7 cellular contexts compared by ENCODE assay signal in the genomic region with DNA sequence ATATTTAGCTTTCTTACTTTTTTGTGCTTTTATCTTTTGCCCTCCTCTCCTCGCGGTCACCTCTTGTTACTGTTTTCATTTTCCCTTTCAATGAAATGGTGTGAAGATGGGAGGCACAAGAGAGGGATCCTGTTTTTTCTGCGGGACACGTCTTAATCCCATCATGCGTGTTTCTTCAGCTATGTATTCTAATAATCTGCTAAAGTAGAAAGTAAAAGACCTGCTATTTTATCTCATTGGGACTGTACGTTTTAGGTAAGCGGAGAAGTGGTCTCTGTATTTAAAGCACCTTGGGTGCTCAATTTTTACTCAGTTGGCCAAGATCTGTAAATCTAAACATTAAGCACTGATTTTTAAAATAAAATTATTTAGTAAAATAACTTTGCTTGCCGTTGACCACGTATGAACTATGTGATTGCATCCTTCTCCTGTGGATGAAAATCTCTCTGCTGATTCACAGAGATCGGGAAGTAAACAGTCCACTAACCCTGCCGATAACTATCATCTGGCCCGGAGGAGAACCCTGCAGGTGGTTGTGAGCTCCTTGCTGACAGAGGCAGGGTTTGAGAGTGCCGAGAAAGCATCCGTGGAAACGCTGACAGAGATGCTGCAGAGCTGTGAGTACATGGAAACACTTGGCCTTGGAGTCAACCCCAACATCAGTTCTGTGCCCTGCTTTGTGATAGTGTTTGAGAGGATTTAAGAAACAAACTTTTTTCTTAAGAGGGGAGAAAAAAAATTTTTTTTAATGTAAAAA. TPM values are rescaled to one million over a fixed set of nuclear protein-coding genes. Genes with fewer than 3 reads are reported as not detected.
DNase-seq lines count a peak whose midpoint lies in the region; ATAC-seq and TF ChIP-seq lines count a peak whose summit lies in the region.

No MANE protein-coding gene starts in this region.

- peaks cover 41% of the 10 kb centered on the region for H3K27me3 Mint-ChIP-seq in WTC11 (ENCODE audit: low read depth)

- peaks cover 20% of the 10 kb centered on the region for H3F3A ChIP-seq in smooth muscle cell (ENCODE audit: low read depth)

- DNase-seq in HFF-Myc (ENCODE audit: extremely low read depth, low read depth) (no peak), WTC11 (ENCODE audit: low spot score) (no peak), iPS DF 6.9 (ENCODE audit: low read depth, low spot score) (no peak), smooth muscle cell (lab: John Stamatoyannopoulos, UW; ENCODE audit: unreplicated experiment) (no peak), DMS 273 (lab: John Stamatoyannopoulos, UW; ENCODE audit: unreplicated experiment) (no peak), AG08396 (ENCODE audit: low spot score) (no peak)
- DNase-seq in activated CD8-positive, alpha-beta memory T cell treated with anti-CD3 and anti-CD28 coated beads, Interleukin-2, amount 50 U/mL, for 48 hours: no peak

- no peaks in the 10 kb centered on the region for H3K9me3 Mint-ChIP-seq in WTC11

- H3K36me3 ChIP-seq in iPS DF 6.9 (ENCODE audit: control insufficient read depth, insufficient read depth, low read length) (peaks cover 9% of the 10 kb centered on the region; the same call in 1 of the 2 replicates), smooth muscle cell (ENCODE audit: low read depth) (peaks cover 7% of the 10 kb centered on the region)

- POLR2A ChIA-PET in WTC11 (lab: Charles Lee): interaction anchor here (0.7 to 1.9 kb wide), 7 partner anchors 82 to 415 kb away, joined by 3 to 6 read pairs (median 3); a partner anchor contains a TSS

- peak overlapping the region; percentile 75 for H3K4me3 ChIP-seq in HFF-Myc (replicated peaks; ENCODE audit: low read depth, low read length)
- peak overlapping the region; percentile 90; the same call in 1 of the 2 replicates for H3K4me3 ChIP-seq in iPS DF 6.9 (ENCODE audit: low read length)
- peak overlapping the region; percentile 93 for H3K4me3 ChIP-seq in smooth muscle cell

- H3K36me3 Mint-ChIP-seq in WTC11: peaks cover 33% of the 10 kb centered on the region

- H3K4me3 Mint-ChIP-seq in WTC11: peak overlapping the region; percentile 95

- H3K4me1 ChIP-seq in iPS DF 6.9 (ENCODE audit: control insufficient read depth, insufficient read depth, low read length) (0 out of 2 replicates have a peak, but pooled peaks cover 2% of the 10 kb centered on the region), smooth muscle cell (ENCODE audit: low read depth) (peaks cover 5% of the 10 kb centered on the region)

- peaks cover 12% of the 10 kb centered on the region for H3K79me2 ChIP-seq in smooth muscle cell (ENCODE audit: low read depth)

- no peak for ATAC-seq in WTC11

- CTCF ChIA-PET in WTC11 (lab: Charles Lee): interaction anchor here (0.5 to 2.9 kb wide), 14 partner anchors 44 to 513 kb away, joined by 3 to 33 read pairs (median 4); a partner anchor contains a TSS

- TF ChIP-seq CTCF in HFF-Myc (IDR thresholded peaks at IDR 0.05; ENCODE audit: low read depth, low read length, missing control alignments) (no peak), WTC11 (IDR thresholded peaks at IDR 0.05) (no peak), smooth muscle cell (IDR thresholded peaks at IDR 0.05; ENCODE audit: borderline replicate concordance, insufficient read depth, poor library complexity, severe bottlenecking) (no peak)

- peak overlapping the region; percentile 96 for H3K4me2 ChIP-seq in smooth muscle cell

- no CpG with 5 or more reads among the region's 15 CpGs for WGBS in iPS DF 6.9 (ENCODE audit: insufficient coverage, insufficient read length)
- WGBS in smooth muscle cell (ENCODE audit: low lambda C conversion rate): 42% methylated on average over 15 of the region's 15 CpGs

- H3K9me3 ChIP-seq in iPS DF 6.9 (ENCODE audit: control insufficient read depth, insufficient read depth, low read length) (no peaks in the 10 kb centered on the region), smooth muscle cell (replicated peaks; ENCODE audit: low read depth) (no peaks in the 10 kb centered on the region)

- no peaks in the 10 kb centered on the region for H4K20me1 ChIP-seq in smooth muscle cell (ENCODE audit: low read depth)

- H3K27ac Mint-ChIP-seq in WTC11: peak overlapping the region; percentile 94

- no peak overlapping the region for H3K27ac ChIP-seq in iPS DF 6.9 (ENCODE audit: low read length)
- H3K27ac ChIP-seq in smooth muscle cell (ENCODE audit: low read depth): peak overlapping the region; percentile 89

- peak overlapping the region; percentile 93 for H3K9ac ChIP-seq in smooth muscle cell (ENCODE audit: low read depth)

- H2AFZ ChIP-seq in smooth muscle cell (ENCODE audit: low read depth): peak overlapping the region; percentile 96

- H3K27me3 ChIP-seq in iPS DF 6.9 (ENCODE audit: control insufficient read depth, insufficient read depth, low read length): peaks cover 24% of the 10 kb centered on the region
- no peaks in the 10 kb centered on the region for H3K27me3 ChIP-seq in smooth muscle cell (ENCODE audit: low read depth)

- peaks cover 19% of the 10 kb centered on the region for H3K4me1 Mint-ChIP-seq in WTC11

TF ChIP-seq in WTC11, 78 proteins besides CTCF, POLR2A, EP300 and RAD21:
- TF ChIP-seq NFATC4 (CRISPR knock-in tag; IDR thresholded peaks at IDR 0.05) (no peak), FOXJ3 (CRISPR knock-in tag; IDR thresholded peaks at IDR 0.05; ENCODE audit: borderline replicate concordance) (no peak), ZNF317 (CRISPR knock-in tag; IDR thresholded peaks at IDR 0.05; ENCODE audit: borderline replicate concordance, low read depth) (no peak), CREB1 (CRISPR knock-in tag; IDR thresholded peaks at IDR 0.05) (no peak), ZNF121 (CRISPR knock-in tag; IDR thresholded peaks at IDR 0.05) (no peak), CBFB (CRISPR knock-in tag; IDR thresholded peaks at IDR 0.05; ENCODE audit: low read depth) (no peak), TCF7 (CRISPR knock-in tag; IDR thresholded peaks at IDR 0.05; ENCODE audit: low read depth) (no peak)
- TF ChIP-seq, protein P1, sequence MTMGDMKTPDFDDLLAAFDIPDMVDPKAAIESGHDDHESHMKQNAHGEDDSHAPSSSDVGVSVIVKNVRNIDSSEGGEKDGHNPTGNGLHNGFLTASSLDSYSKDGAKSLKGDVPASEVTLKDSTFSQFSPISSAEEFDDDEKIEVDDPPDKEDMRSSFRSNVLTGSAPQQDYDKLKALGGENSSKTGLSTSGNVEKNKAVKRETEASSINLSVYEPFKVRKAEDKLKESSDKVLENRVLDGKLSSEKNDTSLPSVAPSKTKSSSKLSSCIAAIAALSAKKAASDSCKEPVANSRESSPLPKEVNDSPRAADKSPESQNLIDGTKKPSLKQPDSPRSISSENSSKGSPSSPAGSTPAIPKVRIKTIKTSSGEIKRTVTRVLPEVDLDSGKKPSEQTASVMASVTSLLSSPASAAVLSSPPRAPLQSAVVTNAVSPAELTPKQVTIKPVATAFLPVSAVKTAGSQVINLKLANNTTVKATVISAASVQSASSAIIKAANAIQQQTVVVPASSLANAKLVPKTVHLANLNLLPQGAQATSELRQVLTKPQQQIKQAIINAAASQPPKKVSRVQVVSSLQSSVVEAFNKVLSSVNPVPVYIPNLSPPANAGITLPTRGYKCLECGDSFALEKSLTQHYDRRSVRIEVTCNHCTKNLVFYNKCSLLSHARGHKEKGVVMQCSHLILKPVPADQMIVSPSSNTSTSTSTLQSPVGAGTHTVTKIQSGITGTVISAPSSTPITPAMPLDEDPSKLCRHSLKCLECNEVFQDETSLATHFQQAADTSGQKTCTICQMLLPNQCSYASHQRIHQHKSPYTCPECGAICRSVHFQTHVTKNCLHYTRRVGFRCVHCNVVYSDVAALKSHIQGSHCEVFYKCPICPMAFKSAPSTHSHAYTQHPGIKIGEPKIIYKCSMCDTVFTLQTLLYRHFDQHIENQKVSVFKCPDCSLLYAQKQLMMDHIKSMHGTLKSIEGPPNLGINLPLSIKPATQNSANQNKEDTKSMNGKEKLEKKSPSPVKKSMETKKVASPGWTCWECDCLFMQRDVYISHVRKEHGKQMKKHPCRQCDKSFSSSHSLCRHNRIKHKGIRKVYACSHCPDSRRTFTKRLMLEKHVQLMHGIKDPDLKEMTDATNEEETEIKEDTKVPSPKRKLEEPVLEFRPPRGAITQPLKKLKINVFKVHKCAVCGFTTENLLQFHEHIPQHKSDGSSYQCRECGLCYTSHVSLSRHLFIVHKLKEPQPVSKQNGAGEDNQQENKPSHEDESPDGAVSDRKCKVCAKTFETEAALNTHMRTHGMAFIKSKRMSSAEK (CRISPR knock-in tag; IDR thresholded peaks at IDR 0.05; ENCODE audit: borderline replicate concordance): no peak
- TF ChIP-seq, protein P2, sequence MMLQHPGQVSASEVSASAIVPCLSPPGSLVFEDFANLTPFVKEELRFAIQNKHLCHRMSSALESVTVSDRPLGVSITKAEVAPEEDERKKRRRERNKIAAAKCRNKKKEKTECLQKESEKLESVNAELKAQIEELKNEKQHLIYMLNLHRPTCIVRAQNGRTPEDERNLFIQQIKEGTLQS (CRISPR knock-in tag; conservative IDR thresholded peaks at IDR 0.05): no peak
- TF ChIP-seq, protein P3, sequence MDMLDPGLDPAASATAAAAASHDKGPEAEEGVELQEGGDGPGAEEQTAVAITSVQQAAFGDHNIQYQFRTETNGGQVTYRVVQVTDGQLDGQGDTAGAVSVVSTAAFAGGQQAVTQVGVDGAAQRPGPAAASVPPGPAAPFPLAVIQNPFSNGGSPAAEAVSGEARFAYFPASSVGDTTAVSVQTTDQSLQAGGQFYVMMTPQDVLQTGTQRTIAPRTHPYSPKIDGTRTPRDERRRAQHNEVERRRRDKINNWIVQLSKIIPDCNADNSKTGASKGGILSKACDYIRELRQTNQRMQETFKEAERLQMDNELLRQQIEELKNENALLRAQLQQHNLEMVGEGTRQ (CRISPR knock-in tag; IDR thresholded peaks at IDR 0.05): no peak

RNA-seq across cellular contexts. Expression of a gene that starts 0.8 kb away (rescaled TPM):
- total RNA-seq in WTC11 (2021): 29.6 to 33.6 TPM (median 31.0 TPM) in 3 replicates
- total RNA-seq in smooth muscle cell: 9.8 and 11.3 TPM in 2 replicates
- polyA plus RNA-seq in smooth muscle cell: 8.1 and 9.3 TPM in 2 replicates
